In the genomic region with DNA sequence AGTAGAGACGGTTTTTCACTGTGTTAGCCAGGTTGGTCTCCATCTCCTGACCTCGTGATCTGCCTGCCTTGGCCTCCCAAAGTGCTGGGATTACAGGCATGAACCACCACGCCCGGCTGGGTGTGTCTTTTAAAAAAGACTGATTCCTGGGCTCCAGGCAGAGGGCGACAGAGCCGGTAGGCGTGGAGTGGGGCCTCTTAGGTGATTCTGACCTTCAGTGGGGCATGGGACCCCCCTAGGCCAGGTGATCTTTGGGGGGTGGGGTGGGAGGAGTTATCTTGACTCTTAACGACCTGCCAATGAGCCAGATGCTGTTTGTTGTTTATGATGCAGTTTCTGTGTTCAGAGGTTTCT, we compare ENCODE assay signal across 8 cellular contexts. TPM values are rescaled to one million over a fixed set of nuclear protein-coding genes. Genes with fewer than 3 reads are reported as not detected.
DNase-seq lines count a peak whose midpoint lies in the region; TF ChIP-seq lines count a peak whose summit lies in the region.

No MANE protein-coding gene starts in this region.

- no peak for TF ChIP-seq POLR2A in Peyer's patch (IDR thresholded peaks at IDR 0.05)

- H3K36me3 Mint-ChIP-seq in Caco-2 (ENCODE audit: insufficient read depth, unreplicated experiment) (no peaks in the 10 kb centered on the region), endothelial cell (ENCODE audit: low read depth, unreplicated experiment) (no peaks in the 10 kb centered on the region)

- DNase-seq in Caco-2 (no peak), Peyer's patch (peak in 2 of 3 donors; percentile 64 to 68), endothelial cell (ENCODE audit: low spot score) (no peak), OCI-M1 (lab: John Stamatoyannopoulos, UW) (no peak), hepatic stellate cell (ENCODE audit: low spot score) (no peak), anterior cingulate cortex (lab: John Stamatoyannopoulos, UW) (no peak), A172 (ENCODE audit: low spot score) (no peak)

- POLR2A ChIA-PET in Caco-2 (lab: Charles Lee) = no interaction called here

- H3K36me3 ChIP-seq in Caco-2 (ENCODE audit: control insufficient read depth, insufficient read depth, low read length) (no peaks in the 10 kb centered on the region), Peyer's patch (peaks cover 0 to 3% (median 0%) of the 10 kb centered on the region in 3 donors), rectal smooth muscle tissue (ENCODE audit: control insufficient read depth, insufficient read depth, low read length) (no peaks in the 10 kb centered on the region)

- H3K27ac Mint-ChIP-seq in Caco-2 (ENCODE audit: unreplicated experiment) (peak overlapping the region; percentile 91), endothelial cell (ENCODE audit: unreplicated experiment) (peak overlapping the region; percentile 72)

- no TSS peak for BruUV-seq in Caco-2 (replicated peaks; lab: Mats Ljungman, UMichigan)

- TF ChIP-seq CTCF in Caco-2 (IDR thresholded peaks at IDR 0.05; ENCODE audit: insufficient read depth in 1 of 2, low read depth in 1 of 2, low read length in 1 of 2, severe bottlenecking in 1 of 2, unreplicated experiment in 1 of 2) (no peak), Peyer's patch (IDR thresholded peaks at IDR 0.05) (peak in 2 of 6 experiments; percentile 1 to 23), endothelial cell (IDR thresholded peaks at IDR 0.05; ENCODE audit: unreplicated experiment) (no peak)

- no peak overlapping the region for H3K4me3 ChIP-seq in Caco-2 (ENCODE audit: low read depth, low read length)
- H3K4me3 ChIP-seq in Peyer's patch = no peak overlapping the region
- H3K4me3 ChIP-seq in rectal smooth muscle tissue (ENCODE audit: low read length) = no peak overlapping the region

- no peaks in the 10 kb centered on the region for H3K9me3 ChIP-seq in Caco-2
- no peaks in the 10 kb centered on the region for H3K9me3 ChIP-seq in Peyer's patch

- CTCF ChIA-PET in Caco-2 (lab: Charles Lee) = no interaction called here

- H3K4me3 Mint-ChIP-seq in Caco-2 (ENCODE audit: unreplicated experiment) (peak overlapping the region; percentile 33), endothelial cell (ENCODE audit: unreplicated experiment) (no peak overlapping the region)

- H3K4me1 Mint-ChIP-seq in Caco-2 (ENCODE audit: low read depth, unreplicated experiment) (peaks cover 35% of the 10 kb centered on the region), endothelial cell (ENCODE audit: unreplicated experiment) (peaks cover 9% of the 10 kb centered on the region)

- no peaks in the 10 kb centered on the region for H3K9me3 Mint-ChIP-seq in Caco-2 (ENCODE audit: unreplicated experiment)
- H3K9me3 Mint-ChIP-seq in endothelial cell (ENCODE audit: unreplicated experiment) = no peaks in the 10 kb centered on the region

- H3K9ac ChIP-seq in rectal smooth muscle tissue (ENCODE audit: low read length) = no peak overlapping the region

- H3K4me1 ChIP-seq in Caco-2 = peaks cover 48% of the 10 kb centered on the region
- peaks cover 0 to 29% (median 9%) of the 10 kb centered on the region in 4 donors for H3K4me1 ChIP-seq in Peyer's patch
- peaks cover 41% of the 10 kb centered on the region for H3K4me1 ChIP-seq in rectal smooth muscle tissue (ENCODE audit: control insufficient read depth, insufficient read depth, low read length)

- H3K27me3 ChIP-seq in Caco-2 (replicated peaks; ENCODE audit: control insufficient read depth, insufficient read depth, low read length) = no peaks in the 10 kb centered on the region
- no peaks in the 10 kb centered on the region for H3K27me3 ChIP-seq in Peyer's patch
- no peaks in the 10 kb centered on the region for H3K27me3 ChIP-seq in rectal smooth muscle tissue (ENCODE audit: control insufficient read depth, insufficient read depth, low read length)

- no peaks in the 10 kb centered on the region for H3K27me3 Mint-ChIP-seq in Caco-2 (ENCODE audit: insufficient read depth, unreplicated experiment)
- peaks cover 7% of the 10 kb centered on the region for H3K27me3 Mint-ChIP-seq in endothelial cell (ENCODE audit: unreplicated experiment)

- H3K27ac ChIP-seq in Peyer's patch = peak overlapping the region; percentile 52 to 92 (median 82)
- H3K27ac ChIP-seq in rectal smooth muscle tissue (ENCODE audit: low read depth, low read length) = peak overlapping the region; percentile 77

- intact Hi-C loops in Caco-2 (cut with micrococcal nuclease; ENCODE audit: unreplicated experiment) = loop anchor here (1.0 kb wide), 2 partner anchors 10 to 13 kb away; a partner anchor contains a TSS

RNA-seq across cellular contexts. Expression of a gene that starts 13.6 kb away (rescaled TPM):
- total RNA-seq in Caco-2 (2022) (26.3 and 34.0 TPM in 2 replicates), Peyer's patch (100 to 1,000 TPM in 3 of 4 donors, 10 to 100 TPM in 1; 52.0 to 282 (median 191) TPM), endothelial cell (ENCODE audit: unreplicated experiment) (4.6 TPM)
- total RNA-seq in A172 (2014; rRNA removed; shearing (Covaris generic)) = 1.7 and 2.1 TPM in 2 replicates

Comparison
In these comparisons a context has a peak if more than half of its experiments do, and no peak if none do; other contexts are left out.
1. DNase-seq: peak in Peyer's patch (2 of 3); none in Caco-2 (0 of 2), endothelial cell (single experiment), OCI-M1 (single experiment), hepatic stellate cell (single experiment), anterior cingulate cortex (0 of 58) and A172 (single experiment).